8 cellular contexts compared by ENCODE assay signal in the genomic region with DNA sequence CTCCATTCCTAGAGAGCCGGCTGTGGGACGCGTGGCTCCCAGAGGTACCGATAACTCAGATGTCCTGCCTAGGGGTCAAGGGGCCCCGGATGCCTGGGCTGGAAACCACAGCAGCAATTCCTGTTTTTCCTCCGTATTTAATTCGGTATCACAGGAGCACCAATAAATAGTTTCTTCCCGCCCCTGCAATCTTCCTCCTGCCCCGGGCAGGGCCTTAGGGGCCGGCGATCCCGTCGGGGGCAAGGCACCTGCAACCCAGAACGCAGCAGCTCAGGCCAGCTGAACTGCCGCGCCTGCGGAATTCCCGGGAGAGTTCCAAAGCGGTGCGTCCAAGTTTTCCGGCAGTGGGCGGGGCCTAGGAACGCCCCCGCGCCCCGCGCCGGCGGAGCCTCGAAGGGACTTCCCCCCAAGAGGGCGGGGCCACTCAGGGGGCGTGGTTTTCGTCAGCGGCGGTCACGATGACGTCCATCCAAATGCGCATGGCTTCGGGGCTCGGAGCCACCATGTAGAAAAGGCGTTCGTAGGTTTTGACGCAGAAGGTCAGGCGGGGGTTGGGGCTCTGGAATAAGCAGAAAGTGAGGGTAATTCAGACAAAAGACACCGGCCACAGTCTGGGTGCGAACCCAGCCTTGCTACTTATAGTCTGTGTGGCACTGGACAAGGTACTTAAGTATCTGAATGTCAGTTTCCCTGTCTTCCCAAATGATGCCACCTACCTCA. TPM values are rescaled to one million over a fixed set of nuclear protein-coding genes. Genes with fewer than 3 reads are reported as not detected.
DNase-seq lines count a peak whose midpoint lies in the region; ATAC-seq and TF ChIP-seq lines count a peak whose summit lies in the region.

No MANE protein-coding gene starts in this region.

- DNase-seq in AG04449 (ENCODE audit: low read depth, low spot score) (peak; percentile 53), Kasumi-1 (lab: John Stamatoyannopoulos, UW) (peak; percentile 54 to 55), T follicular helper cell (ENCODE audit: low read depth) (peak; percentile 97), adipocyte (ENCODE audit: low read depth) (peak; percentile 95), Right ventricle myocardium superior (peak; percentile 95), ovary (peak; percentile 98 to 99 (median 98))

- peak; percentile 97 for ATAC-seq in Right ventricle myocardium superior (ENCODE audit: poor library complexity)

- H3K9me3 ChIP-seq in adipocyte (ENCODE audit: control insufficient read depth, low read length): no peaks in the 10 kb centered on the region
- no peaks in the 10 kb centered on the region for H3K9me3 ChIP-seq in ovary

- peak; percentile 57 for TF ChIP-seq EP300 in ovary (IDR thresholded peaks at IDR 0.05)

- intact Hi-C loops in Right ventricle myocardium superior (cut with DNase I) (no loop called here), ovary (cut with DNase I) (no loop called here)

- peak overlapping the region; percentile 30 for H3K9ac ChIP-seq in adipocyte (ENCODE audit: low read length)

- CTCF ChIA-PET in AG04449 (lab: Yijun Ruan, JAX): interaction anchor here (1.7 to 3.1 kb wide), 3 partner anchors 11 to 44 kb away, joined by 4 to 12 read pairs (median 9); no protein-coding TSS in a partner anchor

- no peaks in the 10 kb centered on the region for H3K36me3 ChIP-seq in adipocyte (ENCODE audit: control insufficient read depth, insufficient read depth, low read length, severe bottlenecking)
- no peaks in the 10 kb centered on the region for H3K36me3 ChIP-seq in ovary

- peak; percentile 42 for TF ChIP-seq POLR2A in GM19193 (IDR thresholded peaks at IDR 0.05; ENCODE audit: extremely low read depth, insufficient read depth, insufficient read length)
- peak; percentile 51 for TF ChIP-seq POLR2A in ovary (IDR thresholded peaks at IDR 0.05)

- no peak for TF ChIP-seq CTCF in AG04449 (IDR thresholded peaks at IDR 0.05; ENCODE audit: insufficient read depth, low read length, missing control alignments)
- TF ChIP-seq CTCF in ovary (IDR thresholded peaks at IDR 0.05): no peak

- H3K4me3 ChIP-seq in AG04449 (ENCODE audit: low read depth, low read length): peak overlapping the region; percentile 45
- H3K4me3 ChIP-seq in adipocyte (ENCODE audit: low read length): peak overlapping the region; percentile 65
- H3K4me3 ChIP-seq in ovary: peak overlapping the region; percentile 36

- 2 to 5% (median 4%) methylated on average over 35 to 46 of the region's 46 CpGs for WGBS in ovary, 3 donors

- H3K27me3 ChIP-seq in adipocyte (replicated peaks; ENCODE audit: control insufficient read depth, insufficient read depth, low read length) (no peaks in the 10 kb centered on the region), ovary (no peaks in the 10 kb centered on the region)

- H3K4me1 ChIP-seq in adipocyte (ENCODE audit: control insufficient read depth, insufficient read depth, low read length): peaks cover 20% of the 10 kb centered on the region
- H3K4me1 ChIP-seq in ovary (ENCODE audit: insufficient read depth): no peaks in the 10 kb centered on the region

- peak overlapping the region; percentile 80 to 88 for H3K27ac ChIP-seq in ovary
- peak overlapping the region; percentile 53 for H3K27ac ChIP-seq in temporal lobe (ENCODE audit: low read depth, low read length)

- POLR2A ChIA-PET in AG04449 (lab: Yijun Ruan, JAX): no interaction called here

RNA-seq across cellular contexts. Expression of gene LYPD3, which starts 9.7 kb away (rescaled TPM):
- total RNA-seq in Right ventricle myocardium superior (0.16 TPM), ovary (10 to 100 TPM in 1 of 7 donors, 1 to 10 TPM in 6; 2.5 to 15.1 (median 6.8) TPM), temporal lobe (0.49 TPM)
- polyA plus RNA-seq in ovary: 1 to 10 TPM; 1.8 to 4.0 TPM

RNA-seq across cellular contexts. Expression of gene PHLDB3, which starts 29.4 kb away (rescaled TPM):
- total RNA-seq in Right ventricle myocardium superior: 6.2 TPM
- 10 to 100 TPM; 14.5 to 29.7 (median 21.8) TPM for total RNA-seq in ovary
- 10 to 100 TPM in 1 of 2 donors, 1 to 10 TPM in 1; 1.4 to 14.7 TPM for polyA plus RNA-seq in ovary
- 1.5 TPM for total RNA-seq in temporal lobe

RNA-seq across cellular contexts. Expression of gene ETHE1, which starts 51.9 kb away (rescaled TPM):
- total RNA-seq in Right ventricle myocardium superior (14.7 TPM), ovary (10 to 100 TPM; 16.1 to 28.5 (median 22.5) TPM), temporal lobe (17.0 TPM)
- polyA plus RNA-seq in ovary: 10 to 100 TPM; 25.0 to 28.7 TPM

RNA-seq across cellular contexts. Expression of gene ZNF575, which starts 57.8 kb away (rescaled TPM):
- total RNA-seq in Right ventricle myocardium superior: 1.5 TPM
- total RNA-seq in ovary: 1 to 10 TPM; 1.3 to 5.9 (median 3.9) TPM
- 1 to 10 TPM; 1.2 to 1.7 TPM for polyA plus RNA-seq in ovary
- total RNA-seq in temporal lobe: 0.49 TPM

Comparison
In these comparisons a context has a peak if more than half of its experiments do, and no peak if none do; other contexts are left out.
1. Peak in every context shown above with its lines: DNase-seq, ATAC-seq, H3K4me3 ChIP-seq and H3K27ac ChIP-seq.